9 cellular contexts compared by ENCODE assay signal in genomic region chr1:149635290-149635899, GRCh38. TPM values are rescaled to one million over a fixed set of nuclear protein-coding genes. Genes with fewer than 3 reads are reported as not detected.
DNase-seq lines count a peak whose midpoint lies in the region; ATAC-seq and TF ChIP-seq lines count a peak whose summit lies in the region.
"Not testable (repeated sequence)": the region's sequence is repeated elsewhere in the genome, so short reads cannot be mapped to it uniquely, and the experiment has no call there.
"Had no signal": no experiment of that assay in that cellular context is flagged by ENCODE, and none has a peak within 500 bp of the region (broad histone marks: within the 10 kb centered on the region; RNA-seq: fewer than 3 reads in every experiment).

No MANE protein-coding gene starts in this region.

- H3K9me3 ChIP-seq in Peyer's patch; naive thymus-derived CD4-positive, alpha-beta T cell (ENCODE audit: control insufficient read depth in 2 of 3, low read length in 3 of 3): not testable (repeated sequence)

- peak; percentile 1 for DNase-seq in ELF-1 (ENCODE audit: low read depth, low spot score)
- DNase-seq in Peyer's patch; endothelial cell (ENCODE audit: low spot score): not testable (repeated sequence)
- peak; percentile 39 to 47 for DNase-seq in activated CD4-positive, alpha-beta T cell treated with anti-CD3 and anti-CD28 coated beads, Interleukin-2, amount 50 U/mL, for 48 hours
- DNase-seq in activated naive CD4-positive, alpha-beta T cell treated with anti-CD3 and anti-CD28 coated beads, Interleukin-2, amount 10 ng/mL, durations not matched to agents 7 days and 5 days = peak; percentile 55
- DNase-seq in naive thymus-derived CD4-positive, alpha-beta T cell = peak in 8 of 9 donors; percentile 27 to 66 (median 48)
- peak; percentile 26 for DNase-seq in stimulated activated CD4-positive, alpha-beta T cell treated with anti-CD3 and anti-CD28 coated beads, Interleukin-4, amount 100 ng/mL, for 1 hour

- not testable (repeated sequence) for H3K36me3 ChIP-seq in Peyer's patch; naive thymus-derived CD4-positive, alpha-beta T cell (ENCODE audit: control insufficient read depth in 2 of 3, insufficient read depth in 3 of 3, low read length in 3 of 3)

- H3K9me3 Mint-ChIP-seq in activated naive CD4-positive, alpha-beta T cell treated with anti-CD3 and anti-CD28 coated beads, Interleukin-2, amount 10 ng/mL, durations not matched to agents 7 days and 5 days; endothelial cell (ENCODE audit: unreplicated experiment); naive thymus-derived CD4-positive, alpha-beta T cell: not testable (repeated sequence)

- POLR2A ChIA-PET in naive thymus-derived CD4-positive, alpha-beta T cell (lab: Charles Lee) = not testable (repeated sequence)

- H3K36me3 Mint-ChIP-seq in activated naive CD4-positive, alpha-beta T cell treated with anti-CD3 and anti-CD28 coated beads, Interleukin-2, amount 10 ng/mL, durations not matched to agents 7 days and 5 days = peaks cover 15% of the 10 kb centered on the region
- not testable (repeated sequence) for H3K36me3 Mint-ChIP-seq in endothelial cell (ENCODE audit: low read depth, unreplicated experiment); naive thymus-derived CD4-positive, alpha-beta T cell

- CTCF ChIA-PET in activated naive CD4-positive, alpha-beta T cell treated with anti-CD3 and anti-CD28 coated beads, Interleukin-2, amount 10 ng/mL, durations not matched to agents 7 days and 5 days (lab: Charles Lee); naive thymus-derived CD4-positive, alpha-beta T cell (lab: Charles Lee): not testable (repeated sequence)

- H3K27ac ChIP-seq in Peyer's patch = peak overlapping the region; percentile 85 to 98 (median 92)
- peak overlapping the region; percentile 95 for H3K27ac ChIP-seq in naive thymus-derived CD4-positive, alpha-beta T cell (ENCODE audit: low read depth, low read length)

- H3K27me3 ChIP-seq in Peyer's patch; naive thymus-derived CD4-positive, alpha-beta T cell (ENCODE audit: control insufficient read depth in 2 of 2, insufficient read depth in 2 of 2, low read length in 2 of 2): not testable (repeated sequence)

- H3K27ac Mint-ChIP-seq in activated naive CD4-positive, alpha-beta T cell treated with anti-CD3 and anti-CD28 coated beads, Interleukin-2, amount 10 ng/mL, durations not matched to agents 7 days and 5 days = peak overlapping the region; percentile 99
- H3K27ac Mint-ChIP-seq in endothelial cell (ENCODE audit: unreplicated experiment) = peak overlapping the region; percentile 52
- peak overlapping the region; percentile 96 to 100 (median 99) for H3K27ac Mint-ChIP-seq in naive thymus-derived CD4-positive, alpha-beta T cell

- H3K4me1 ChIP-seq in Peyer's patch; naive thymus-derived CD4-positive, alpha-beta T cell (ENCODE audit: control insufficient read depth in 2 of 2, insufficient read depth in 2 of 2, low read length in 2 of 2): not testable (repeated sequence)

- ATAC-seq in naive thymus-derived CD4-positive, alpha-beta T cell = not testable (repeated sequence)

- not testable (repeated sequence) for H3K27me3 Mint-ChIP-seq in activated naive CD4-positive, alpha-beta T cell treated with anti-CD3 and anti-CD28 coated beads, Interleukin-2, amount 10 ng/mL, durations not matched to agents 7 days and 5 days; endothelial cell (ENCODE audit: unreplicated experiment); naive thymus-derived CD4-positive, alpha-beta T cell

- peak overlapping the region; percentile 89 for H3K4me3 Mint-ChIP-seq in activated naive CD4-positive, alpha-beta T cell treated with anti-CD3 and anti-CD28 coated beads, Interleukin-2, amount 10 ng/mL, durations not matched to agents 7 days and 5 days
- H3K4me3 Mint-ChIP-seq in endothelial cell (ENCODE audit: unreplicated experiment) = peak overlapping the region; percentile 95
- H3K4me3 Mint-ChIP-seq in naive thymus-derived CD4-positive, alpha-beta T cell = peak overlapping the region; percentile 87 to 99 (median 94)

- H3K4me3 ChIP-seq in Peyer's patch; naive thymus-derived CD4-positive, alpha-beta T cell (ENCODE audit: low read length): not testable (repeated sequence)

- intact Hi-C loops in naive thymus-derived CD4-positive, alpha-beta T cell (cut with micrococcal nuclease) = not testable (repeated sequence)

- peaks cover 44% of the 10 kb centered on the region for H3K4me1 Mint-ChIP-seq in activated naive CD4-positive, alpha-beta T cell treated with anti-CD3 and anti-CD28 coated beads, Interleukin-2, amount 10 ng/mL, durations not matched to agents 7 days and 5 days
- H3K4me1 Mint-ChIP-seq in endothelial cell (ENCODE audit: unreplicated experiment) = not testable (repeated sequence)
- H3K4me1 Mint-ChIP-seq in naive thymus-derived CD4-positive, alpha-beta T cell = peaks cover 8 to 47% (median 40%) of the 10 kb centered on the region in 7 donors

- not testable (repeated sequence) for TF ChIP-seq POLR2A in Peyer's patch (IDR thresholded peaks at IDR 0.05)

- not testable (repeated sequence) for TF ChIP-seq CTCF in Peyer's patch (IDR thresholded peaks at IDR 0.05); endothelial cell (IDR thresholded peaks at IDR 0.05; ENCODE audit: unreplicated experiment)

RNA-seq across cellular contexts. Expression of gene PPIAL4C, which starts 51.7 kb away (rescaled TPM):
- total RNA-seq in Peyer's patch (not detected), endothelial cell (ENCODE audit: unreplicated experiment) (0.64 TPM)
- total RNA-seq in naive thymus-derived CD4-positive, alpha-beta T cell = 1 to 10 TPM in 2 of 5 experiments, not detected in 3; 2.0 to 2.4 TPM
- polyA plus RNA-seq in naive thymus-derived CD4-positive, alpha-beta T cell = not detected
- total RNA-seq: esophagus mucosa, renal cortical epithelial cell had no signal
